Comparison of ENCODE assay signal across 31 cellular contexts in the genomic region with DNA sequence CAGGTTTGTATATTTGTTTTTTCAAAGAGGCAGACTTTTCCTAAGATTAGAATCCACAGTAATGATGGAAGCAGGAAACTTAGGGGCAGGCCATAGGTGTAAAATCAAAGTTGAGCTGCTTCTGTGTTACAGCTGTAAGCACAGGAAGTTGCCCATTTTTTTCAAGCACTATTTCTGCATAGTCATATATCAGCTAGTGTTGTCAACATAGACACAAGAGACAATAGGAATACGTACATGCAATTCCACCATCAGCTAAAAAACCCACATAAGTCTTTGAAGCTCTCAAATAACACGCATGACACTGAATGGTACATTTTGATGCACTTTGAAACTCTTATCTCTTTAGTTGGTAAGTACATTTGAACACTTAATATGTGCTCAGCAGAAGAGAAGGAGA. TPM values are rescaled to one million over a fixed set of nuclear protein-coding genes. Genes with fewer than 3 reads are reported as not detected.
DNase-seq lines count a peak whose midpoint lies in the region; ATAC-seq, FAIRE-seq and TF ChIP-seq lines count a peak whose summit lies in the region.
"Had no signal": no experiment of that assay in that cellular context is flagged by ENCODE, and none has a peak within 500 bp of the region (broad histone marks: within the 10 kb centered on the region; RNA-seq: fewer than 3 reads in every experiment).

No MANE protein-coding gene starts in this region.

- CTCF ChIA-PET in K562 (lab: Yijun Ruan, JAX; ENCODE audit: low intra/inter-chr PET ratio) = no interaction called here
- CTCF ChIA-PET in naive thymus-derived CD4-positive, alpha-beta T cell (lab: Charles Lee) = interaction anchor here (0.8 kb wide), 1 partner anchor 18 kb away, joined by 3 read pairs; no protein-coding TSS in a partner anchor

- no peak for TF ChIP-seq EP300 in K562 (IDR thresholded peaks at IDR 0.05; ENCODE audit: low read length)
- no peak for TF ChIP-seq EP300 in tibial nerve (IDR thresholded peaks at IDR 0.05)

- H3K9me1 ChIP-seq in K562 (ENCODE audit: control insufficient read depth, insufficient read depth, low read length) = no peaks in the 10 kb centered on the region

- no peak overlapping the region for H3K4me3 Mint-ChIP-seq in naive thymus-derived CD4-positive, alpha-beta T cell
- H3K4me3 Mint-ChIP-seq: activated CD4-positive, alpha-beta memory T cell treated with anti-CD3 and anti-CD28 coated beads for 36 hours; activated naive CD8-positive, alpha-beta T cell treated with anti-CD3 and anti-CD28 coated beads for 36 hours; stimulated activated memory B cell treated with anti-CD40 and anti-IgM and Interleukin-4, amounts not matched to agents 10 μg/mL and 1 μg/mL and 100 μg/mL, for 72 hours had no signal

- no peaks in the 10 kb centered on the region for H4K20me1 ChIP-seq in K562 (replicated peaks; ENCODE audit: control insufficient read depth, insufficient read depth, low read length)

- peaks cover 2 to 22% (median 6%) of the 10 kb centered on the region in 7 donors for H3K4me1 Mint-ChIP-seq in naive thymus-derived CD4-positive, alpha-beta T cell

- H3K27ac Mint-ChIP-seq in naive thymus-derived CD4-positive, alpha-beta T cell = peak overlapping the region in 1 of 9 donors; percentile 56
- H3K27ac Mint-ChIP-seq: activated CD4-positive, alpha-beta memory T cell treated with anti-CD3 and anti-CD28 coated beads for 36 hours; activated naive CD8-positive, alpha-beta T cell treated with anti-CD3 and anti-CD28 coated beads for 36 hours; activated T-helper 2 cell treated with anti-CD3 and anti-CD28 coated beads, Interferon-gamma antibody, Interleukin-2, Interleukin-4, amounts not matched to agents 10 μg/mL and 5 μg/mL and 100 μg/mL, durations not matched to agents 14 hours and 24 hours and 36 hours; stimulated activated memory B cell treated with anti-CD40 and anti-IgM and Interleukin-4, amounts not matched to agents 10 μg/mL and 1 μg/mL and 100 μg/mL, for 72 hours had no signal

- H3K36me3 Mint-ChIP-seq in naive thymus-derived CD4-positive, alpha-beta T cell = peaks cover 0 to 6% (median 0%) of the 10 kb centered on the region in 5 donors
- H3K36me3 Mint-ChIP-seq: activated CD4-positive, alpha-beta memory T cell treated with anti-CD3 and anti-CD28 coated beads for 36 hours; activated naive CD8-positive, alpha-beta T cell treated with anti-CD3 and anti-CD28 coated beads for 36 hours had no signal

- POLR2A ChIA-PET in K562 (lab: Yijun Ruan, JAX) = interaction anchor here (0.7 to 2.0 kb wide), 3 partner anchors 10 to 1283 kb away, joined by 3 to 8 read pairs (median 3); no protein-coding TSS in a partner anchor
- POLR2A ChIA-PET in naive thymus-derived CD4-positive, alpha-beta T cell (lab: Charles Lee) = no interaction called here

- WGBS in K562 (ENCODE audit: insufficient coverage, low coverage, missing lambda C conversion rate) = 6% methylated on average over 2 of the region's 2 CpGs
- 69 to 81% methylated on average over 2 of the region's 2 CpGs for WGBS in tibial nerve, 2 donors

- H3K27ac ChIP-seq in K562 (ENCODE audit: extremely low read depth, low read depth, low read length) (no peak overlapping the region), tibial nerve (no peak overlapping the region)
- H3K27ac ChIP-seq in naive thymus-derived CD4-positive, alpha-beta T cell (ENCODE audit: low read depth, low read length) = no peak overlapping the region

- peak; percentile 52 for FAIRE-seq in K562 (lab: Jason Lieb, UNC)
- FAIRE-seq: endometrium, GM19239 had no signal

- H3K9me3 Mint-ChIP-seq in naive thymus-derived CD4-positive, alpha-beta T cell = peaks cover 0 to 10% (median 0%) of the 10 kb centered on the region in 11 donors
- H3K9me3 Mint-ChIP-seq: activated CD4-positive, alpha-beta memory T cell treated with anti-CD3 and anti-CD28 coated beads for 36 hours had no signal

- no peak for TF ChIP-seq CTCF in K562 (IDR thresholded peaks at IDR 0.05 in 2 of 3, conservative IDR thresholded peaks at IDR 0.05 in 1 of 3; ENCODE audit: insufficient read depth in 2 of 3, low read depth in 1 of 3, low read length in 3 of 3)
- TF ChIP-seq CTCF in tibial nerve (IDR thresholded peaks at IDR 0.05) = no peak

- no peak for TF ChIP-seq POLR2A in K562 (conservative IDR thresholded peaks at IDR 0.05)
- TF ChIP-seq POLR2A in tibial nerve (IDR thresholded peaks at IDR 0.05) = no peak

- no peak overlapping the region for H3K4me3 ChIP-seq in K562
- no peak overlapping the region for H3K4me3 ChIP-seq in naive thymus-derived CD4-positive, alpha-beta T cell (ENCODE audit: low read length)
- no peak overlapping the region for H3K4me3 ChIP-seq in tibial nerve

- H3K4me2 ChIP-seq in K562 (ENCODE audit: insufficient read depth, low read length) = no peak overlapping the region

- H3K9ac ChIP-seq in K562 (ENCODE audit: insufficient read depth in 1 of 2, low read depth in 2 of 2, low read length in 2 of 2) = no peak overlapping the region

- H3K79me2 ChIP-seq in K562 (ENCODE audit: control insufficient read depth, insufficient read depth, low read length) = no peaks in the 10 kb centered on the region

- in situ Hi-C loops in KBM-7 (cut with MboI; ENCODE audit: low pct_unique_long_range_greater_than_20kb, low sequenced_read_pairs) (no loop called here), K562 (cut with MboI) (no loop called here)

- H3K4me1 ChIP-seq in K562 (replicated peaks in 1 of 2; ENCODE audit: control insufficient read depth in 2 of 2, insufficient read depth in 2 of 2, low read length in 2 of 2) (no peaks in the 10 kb centered on the region), tibial nerve (no peaks in the 10 kb centered on the region)
- H3K4me1 ChIP-seq in naive thymus-derived CD4-positive, alpha-beta T cell (ENCODE audit: control insufficient read depth in 2 of 2, insufficient read depth in 2 of 2, low read length in 2 of 2) = no peaks in the 10 kb centered on the region

- peaks cover 8 to 18% (median 17%) of the 10 kb centered on the region in 5 donors for H3K27me3 Mint-ChIP-seq in naive thymus-derived CD4-positive, alpha-beta T cell
- H3K27me3 Mint-ChIP-seq: stimulated activated memory B cell treated with anti-CD40 and anti-IgM and Interleukin-4, amounts not matched to agents 10 μg/mL and 1 μg/mL and 100 μg/mL, for 72 hours had no signal

- BruUV-seq in K562 (replicated peaks; lab: Mats Ljungman, UMichigan) = no TSS peak

- TF ChIP-seq RAD21 in K562 (CRISPR knock-in tag; conservative IDR thresholded peaks at IDR 0.05 in 1 of 2, IDR thresholded peaks at IDR 0.05 in 1 of 2) = no peak

- no peaks in the 10 kb centered on the region for H3K27me3 ChIP-seq in K562 (ENCODE audit: control insufficient read depth in 2 of 2, insufficient read depth in 2 of 2, low read length in 2 of 2)
- H3K27me3 ChIP-seq in naive thymus-derived CD4-positive, alpha-beta T cell (ENCODE audit: control insufficient read depth in 2 of 2, insufficient read depth in 2 of 2, low read length in 2 of 2) = no peaks in the 10 kb centered on the region
- H3K27me3 ChIP-seq in tibial nerve = no peaks in the 10 kb centered on the region

- intact Hi-C loops in K562 (cut with micrococcal nuclease) = no loop called here
- intact Hi-C loops in naive thymus-derived CD4-positive, alpha-beta T cell (cut with micrococcal nuclease) = loop anchor here in 1 of 2 donors (5.0 kb wide), 1 partner anchor 85 kb away; no protein-coding TSS in a partner anchor

- H2AFZ ChIP-seq in K562 (ENCODE audit: low read depth, low read length) = peak overlapping the region; percentile 43; the same call in 1 of the 2 replicates

- DNase-seq in Daoy (ENCODE audit: low read depth) = peak; percentile 25
- peak; percentile 18 for DNase-seq in KBM-7
- peak in 1 of 4 experiments; percentile 21 for DNase-seq in K562 (ENCODE audit: extremely low read depth in 1 of 4, low spot score in 3 of 4)
- peak in 6 of 9 donors; percentile 17 to 45 (median 32) for DNase-seq in naive thymus-derived CD4-positive, alpha-beta T cell
- no peak for DNase-seq in T1000 (lab: John Stamatoyannopoulos, UW)
- no peak for DNase-seq in tibial nerve (ENCODE audit: low spot score in 2 of 2)
- DNase-seq: activated CD4-positive, alpha-beta memory T cell treated with anti-CD3 and anti-CD28 coated beads for 36 hours; activated naive CD8-positive, alpha-beta T cell treated with anti-CD3 and anti-CD28 coated beads for 36 hours; aorta; C1 segment of cervical spinal cord; cortex of kidney; H7; hippocampal formation; mesendoderm; NCI-H1417 treated with DMSO at 0.1 percent for 48 hours; NCI-H2081; NCI-H2227 treated with DMSO at 0.1 percent for 48 hours; NCI-H748 treated with DMSO at 0.1 percent for 48 hours; PC-3; posterior cingulate gyrus; stimulated activated CD4-positive, alpha-beta T cell treated with anti-CD3 and anti-CD28 coated beads, Interleukin-4, amount 100 ng/mL, for 4 hours; substantia nigra; SW 1271 had no signal

- ATAC-seq in K562 (peak; percentile 72), GM18858 (IDR thresholded peaks at IDR 0.05; ENCODE audit: unreplicated experiment) (no peak)
- ATAC-seq in naive thymus-derived CD4-positive, alpha-beta T cell = peak; percentile 54
- ATAC-seq: left lobe of liver; PC-3; Right ventricle myocardium inferior; sciatic nerve; stimulated activated memory B cell treated with anti-CD40 and anti-IgM and Interleukin-4, amounts not matched to agents 10 μg/mL and 1 μg/mL and 100 μg/mL, for 72 hours had no signal

- no peaks in the 10 kb centered on the region for H3K9me3 ChIP-seq in K562 (replicated peaks; ENCODE audit: control insufficient read depth, insufficient read depth, low read depth, low read length)
- no peaks in the 10 kb centered on the region for H3K9me3 ChIP-seq in naive thymus-derived CD4-positive, alpha-beta T cell (ENCODE audit: control insufficient read depth in 2 of 3, low read length in 3 of 3)
- no peaks in the 10 kb centered on the region for H3K9me3 ChIP-seq in tibial nerve

- H3K36me3 ChIP-seq in K562 (ENCODE audit: control insufficient read depth, insufficient read depth, low read length) (no peaks in the 10 kb centered on the region), tibial nerve (no peaks in the 10 kb centered on the region)
- H3K36me3 ChIP-seq in naive thymus-derived CD4-positive, alpha-beta T cell (ENCODE audit: control insufficient read depth in 2 of 3, insufficient read depth in 3 of 3, low read length in 3 of 3) = no peaks in the 10 kb centered on the region

RNA-seq across cellular contexts. Expression of a gene that starts 20.2 kb away (rescaled TPM):
- 69.0 and 94.2 TPM in 2 replicates for total RNA-seq in Daoy (2014; rRNA removed; shearing (Covaris generic))
- 15.7 and 21.4 TPM in 2 replicates for total RNA-seq in K562 (2011; cell fraction: chromatin; rRNA removed; ENCODE audit: low replicate concordance)
- total RNA-seq in K562 (2011; cell fraction: nucleolus; rRNA removed) = 5.5 and 5.8 TPM in 2 replicates
- 10.3 and 13.5 TPM in 2 replicates for total RNA-seq in K562 (2011; cell fraction: nucleoplasm; rRNA removed)
- total RNA-seq in K562 (2014; rRNA removed) = 88.9 and 92.1 TPM in 2 replicates
- 83.4 and 102 TPM in 2 replicates for total RNA-seq in K562 (2014; rRNA removed; fragmentation: Illumina TruSeq; extraction: Trizol)
- 82.0 and 88.3 TPM in 2 replicates for total RNA-seq in K562 (2015; rRNA removed; fragmentation: Illumina TruSeq; extraction: Trizol)
- 86.7 and 94.5 TPM in 2 replicates for total RNA-seq in K562 (2021)
- polyA plus RNA-seq in K562 (2011; rRNA removed) = 44.8 and 53.1 TPM in 2 replicates
- 24.2 and 35.3 TPM in 2 replicates for polyA plus RNA-seq in K562 (2011; cell fraction: cytosol; rRNA removed)
- polyA plus RNA-seq in K562 (2011; cell fraction: nucleus; rRNA removed) = 19.3 and 26.1 TPM in 2 replicates
- 57.9 and 58.6 TPM in 2 replicates for polyA plus RNA-seq in K562 (2012)
- 124 and 125 TPM in 2 replicates for polyA plus RNA-seq in K562 (2014; fragmentation: Illumina TruSeq; extraction: Trizol)
- polyA plus RNA-seq in K562 (2014; fragmentation: Nextera tagmentation; extraction: Ambion mirVana) = 10 to 100 TPM; 16.6 to 19.7 TPM
- 59.4 and 61.4 TPM in 2 replicates for polyA plus RNA-seq in K562 (2014; rRNA removed)
- 62.8 and 85.7 TPM in 2 replicates for polyA minus RNA-seq in K562 (2011; rRNA and poly(A)+ RNA removed)
- 34.4 and 40.2 TPM in 2 replicates for polyA minus RNA-seq in K562 (2011; cell fraction: cytosol; rRNA and poly(A)+ RNA removed)
- polyA minus RNA-seq in K562 (2011; cell fraction: nucleus; rRNA and poly(A)+ RNA removed) = 8.6 and 17.3 TPM in 2 replicates
- 10 to 100 TPM; 17.3 to 49.0 (median 34.0) TPM for total RNA-seq in naive thymus-derived CD4-positive, alpha-beta T cell
- polyA plus RNA-seq in naive thymus-derived CD4-positive, alpha-beta T cell = 10 to 100 TPM; 24.3 to 25.3 TPM
- total RNA-seq in tibial nerve = 10 to 100 TPM; 12.0 to 16.6 (median 14.4) TPM

Comparison
In these comparisons a context has a peak if more than half of its experiments do, and no peak if none do; other contexts are left out.
1. DNase-seq: peak in Daoy (single experiment), KBM-7 (single experiment) and naive thymus-derived CD4-positive, alpha-beta T cell (6 of 9); none in T1000 (single experiment) and tibial nerve (0 of 2).